ENCODE assay signal across 20 cellular contexts in the genomic region with DNA sequence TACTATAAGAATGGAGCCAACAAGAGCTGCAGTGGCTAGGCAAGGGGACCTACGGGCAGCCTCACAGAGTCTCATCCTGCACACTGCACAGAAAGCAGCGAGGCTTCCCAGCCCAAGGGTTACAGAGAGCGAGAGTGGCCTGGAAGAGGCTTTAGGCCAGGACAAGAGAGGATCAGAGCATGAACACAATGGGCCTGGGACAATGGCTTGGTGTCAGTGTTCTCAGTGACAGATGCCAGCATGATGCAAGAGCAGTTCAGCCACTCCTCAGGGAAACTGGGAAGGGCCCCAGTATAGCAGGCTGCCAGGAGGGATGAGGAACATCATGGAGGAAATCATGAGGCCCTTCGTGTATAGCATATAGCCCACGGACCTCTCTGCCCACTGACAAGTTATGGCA.
"Had no signal": no experiment of that assay in that cellular context is flagged by ENCODE, and none has a peak within 500 bp of the region (broad histone marks: within the 10 kb centered on the region; RNA-seq: fewer than 3 reads in every experiment).

No MANE protein-coding gene starts in this region.

- H3K4me1 ChIP-seq: heart right ventricle, left ventricle myocardium inferior, parathyroid adenoma, vagina had no signal

- H3K27ac Mint-ChIP-seq: activated CD4-positive, alpha-beta T cell treated with anti-CD3 and anti-CD28 coated beads for 36 hours; activated CD8-positive, alpha-beta T cell treated with anti-CD3 and anti-CD28 coated beads for 36 hours had no signal

- H3K9ac ChIP-seq: parathyroid adenoma had no signal

- H3K27me3 ChIP-seq: brain microvascular endothelial cell, heart right ventricle, neutrophil, vagina had no signal

- H3K4me3 ChIP-seq: heart right ventricle, left ventricle myocardium inferior, mucosa of descending colon, vagina had no signal

- H3K36me3 Mint-ChIP-seq: naive B cell had no signal

- H3K79me2 ChIP-seq: parathyroid adenoma had no signal

- ATAC-seq: activated CD4-positive, alpha-beta T cell treated with anti-CD3 and anti-CD28 coated beads for 36 hours; activated CD8-positive, alpha-beta T cell treated with anti-CD3 and anti-CD28 coated beads for 36 hours; activated T-cell treated with anti-CD3 and anti-CD28 coated beads, Interleukin-2, amount 50 U/mL, for 4 hours; heart right ventricle; mucosa of descending colon had no signal

- H3K27ac ChIP-seq: brain microvascular endothelial cell, heart right ventricle, left ventricle myocardium inferior, neutrophil, parathyroid adenoma, vagina had no signal

- DNase-seq: activated CD4-positive, alpha-beta T cell treated with anti-CD3 and anti-CD28 coated beads for 36 hours; activated CD8-positive, alpha-beta memory T cell treated with anti-CD3 and anti-CD28 coated beads, Interleukin-2, amount 50 U/mL, for 4 hours; activated CD8-positive, alpha-beta T cell treated with anti-CD3 and anti-CD28 coated beads for 36 hours; activated naive CD4-positive, alpha-beta T cell treated with anti-CD3 and anti-CD28 coated beads, Interleukin-2, amount 50 U/mL, for 16 hours; activated T-cell treated with anti-CD3 and anti-CD28 coated beads, Interleukin-2, amount 50 U/mL, for 4 hours; aorta; brain microvascular endothelial cell; central memory CD4-positive, alpha-beta T cell; erythroblast; foreskin melanocyte; heart right ventricle; left ventricle myocardium inferior; mammary epithelial cell; mucosa of descending colon; naive B cell; stimulated activated naive CD4-positive, alpha-beta T cell; trophoblast cell had no signal

- H3K9me3 Mint-ChIP-seq: activated CD8-positive, alpha-beta T cell treated with anti-CD3 and anti-CD28 coated beads for 36 hours; activated T-cell treated with anti-CD3 and anti-CD28 coated beads, Interleukin-2, amount 50 U/mL, for 4 hours had no signal

- H3K4me1 Mint-ChIP-seq: activated CD4-positive, alpha-beta T cell treated with anti-CD3 and anti-CD28 coated beads for 36 hours; naive B cell had no signal

- H3K9me3 ChIP-seq: mucosa of descending colon, neutrophil, vagina had no signal

- H3K27me3 Mint-ChIP-seq: activated CD8-positive, alpha-beta T cell treated with anti-CD3 and anti-CD28 coated beads for 36 hours had no signal

- H3K4me3 Mint-ChIP-seq: activated CD4-positive, alpha-beta T cell treated with anti-CD3 and anti-CD28 coated beads for 36 hours; activated CD8-positive, alpha-beta T cell treated with anti-CD3 and anti-CD28 coated beads for 36 hours; activated T-cell treated with anti-CD3 and anti-CD28 coated beads, Interleukin-2, amount 50 U/mL, for 4 hours had no signal

- H3K36me3 ChIP-seq: brain microvascular endothelial cell, heart right ventricle, left ventricle myocardium inferior, neutrophil, vagina had no signal

- H2AFZ ChIP-seq: parathyroid adenoma had no signal
